Comparison of ENCODE assay signal across 10 cellular contexts in genomic region chr20:58390659-58391035, GRCh38. TPM values are rescaled to one million over a fixed set of nuclear protein-coding genes. Genes with fewer than 3 reads are reported as not detected.
A peak's percentile ranks its signal among the peaks of the same experiment; 100 is the strongest.
DNase-seq lines count a peak whose midpoint lies in the region; TF ChIP-seq lines count a peak whose summit lies in the region.
"Had no signal": no experiment of that assay in that cellular context is flagged by ENCODE, and none has a peak within 500 bp of the region (broad histone marks: within the 10 kb centered on the region; RNA-seq: fewer than 3 reads in every experiment).

No MANE protein-coding gene starts in this region.

- BruUV-seq in Calu3 (replicated peaks; lab: Mats Ljungman, UMichigan), result TSS peak; percentile 40

- H3K36me3 ChIP-seq in osteoblast (ENCODE audit: insufficient read depth, low read length) (peaks cover 16% of the 10 kb centered on the region), tibial artery (no peaks in the 10 kb centered on the region)
- H3K36me3 ChIP-seq: thoracic aorta had no signal

- H3K4me1 ChIP-seq in osteoblast (ENCODE audit: insufficient read depth, low read length) (peaks cover 13% of the 10 kb centered on the region), tibial artery (peaks cover 0 to 40% (median 23%) of the 10 kb centered on the region in 4 donors)

- H3K27me3 ChIP-seq in dorsolateral prefrontal cortex, result no peaks in the 10 kb centered on the region
- H3K27me3 ChIP-seq in osteoblast (ENCODE audit: insufficient read depth, low read length), result no peaks in the 10 kb centered on the region
- no peaks in the 10 kb centered on the region for H3K27me3 ChIP-seq in tibial artery

- H3K27ac Mint-ChIP-seq in Calu3 (ENCODE audit: unreplicated experiment), result peak overlapping the region; percentile 83

- H3K27ac ChIP-seq in dorsolateral prefrontal cortex, result no peak overlapping the region
- peak overlapping the region; percentile 2 for H3K27ac ChIP-seq in osteoblast (ENCODE audit: low read depth, low read length)
- no peak overlapping the region for H3K27ac ChIP-seq in tibial artery

- H3K4me3 Mint-ChIP-seq in Calu3 (ENCODE audit: low read depth, unreplicated experiment), result peak overlapping the region; percentile 80

- H3K27me3 Mint-ChIP-seq in Calu3 (ENCODE audit: unreplicated experiment), result no peaks in the 10 kb centered on the region

- no peaks in the 10 kb centered on the region for H3K9me3 ChIP-seq in osteoblast (ENCODE audit: low read depth, low read length)
- H3K9me3 ChIP-seq in tibial artery, result no peaks in the 10 kb centered on the region
- H3K9me3 ChIP-seq: thoracic aorta had no signal

- no peaks in the 10 kb centered on the region for H3K9me3 Mint-ChIP-seq in Calu3 (ENCODE audit: low read depth, unreplicated experiment)

- intact Hi-C loops in Calu3 (cut with micrococcal nuclease; ENCODE audit: unreplicated experiment) (no loop called here), dorsolateral prefrontal cortex (cut with DNase I) (loop anchor here in 1 of 2 donors (5.0 kb wide), 1 partner anchor 57 kb away; no protein-coding TSS in a partner anchor), tibial artery (cut with DNase I; ENCODE audit: low total_unique reads) (loop anchor here (10.0 kb wide), 1 partner anchor 254 kb away; no protein-coding TSS in a partner anchor)

- H3K4me3 ChIP-seq in LNCaP clone FGC (ENCODE audit: low read depth, low read length), result peak overlapping the region; percentile 88
- peak overlapping the region in 32 of 59 donors; percentile 60 to 99 (median 86) for H3K4me3 ChIP-seq in dorsolateral prefrontal cortex
- H3K4me3 ChIP-seq in osteoblast (ENCODE audit: insufficient read depth, low read length), result peak overlapping the region; percentile 79
- no peak overlapping the region for H3K4me3 ChIP-seq in tibial artery

- peaks cover 16% of the 10 kb centered on the region for H4K20me1 ChIP-seq in osteoblast (ENCODE audit: insufficient read depth, low read length)

- CTCF ChIA-PET in Calu3 (lab: Charles Lee), result interaction anchor here (0.7 kb wide), 3 partner anchors 40 to 1825 kb away, joined by 3 read pairs; no protein-coding TSS in a partner anchor

- H3K4me2 ChIP-seq in osteoblast (ENCODE audit: insufficient read depth, low read length), result peak overlapping the region; percentile 91

- DNase-seq in Calu3 (no peak), LNCaP clone FGC (ENCODE audit: low read depth) (no peak), dorsolateral prefrontal cortex (no peak), osteoblast (ENCODE audit: insufficient read length, low spot score, missing footprints) (no peak), tibial artery (no peak), cortex of kidney (lab: John Stamatoyannopoulos, UW) (no peak), mucosa of gallbladder (ENCODE audit: low spot score) (no peak)
- DNase-seq in stimulated activated CD4-positive, alpha-beta T cell treated with anti-CD3 and anti-CD28 coated beads, Interleukin-2, amount 100 ng/mL, for 48 hours, result no peak
- DNase-seq: NCI-H2171 treated with DMSO at 0.1 percent for 48 hours had no signal

- H2AFZ ChIP-seq in osteoblast (ENCODE audit: low read length), result no peak overlapping the region

- TF ChIP-seq CTCF in Calu3 (IDR thresholded peaks at IDR 0.05; ENCODE audit: unreplicated experiment) (no peak), LNCaP clone FGC (IDR thresholded peaks at IDR 0.05; ENCODE audit: control insufficient read depth, extremely low read depth, insufficient read depth) (no peak), dorsolateral prefrontal cortex (IDR thresholded peaks at IDR 0.05 in 54 of 56, conservative IDR thresholded peaks at IDR 0.05 in 2 of 56; ENCODE audit: low read depth in 1 of 56, partially characterized antibody in 56 of 56) (no peak), osteoblast (IDR thresholded peaks at IDR 0.05; ENCODE audit: extremely low read depth, low read depth, low read length) (no peak), tibial artery (IDR thresholded peaks at IDR 0.05) (no peak)

- peaks cover 64% of the 10 kb centered on the region for H3K79me2 ChIP-seq in osteoblast (ENCODE audit: insufficient read depth, low read length)

- peaks cover 35% of the 10 kb centered on the region for H3K36me3 Mint-ChIP-seq in Calu3 (ENCODE audit: insufficient read depth, unreplicated experiment)

- peaks cover 46% of the 10 kb centered on the region for H3K4me1 Mint-ChIP-seq in Calu3 (ENCODE audit: low read depth, unreplicated experiment)

RNA-seq across cellular contexts. Expression of gene VAPB, which starts 1.6 kb away (rescaled TPM):
- total RNA-seq in Calu3 (2022) (82.4 and 92.7 TPM in 2 replicates), dorsolateral prefrontal cortex (100 to 1,000 TPM in 45 of 120 experiments, 10 to 100 TPM in 75; 59.1 to 124 (median 96.7) TPM), osteoblast (12.4 and 14.5 TPM in 2 replicates), mucosa of gallbladder (63.0 TPM)

Comparison
In these comparisons a context has a peak if more than half of its experiments do, and no peak if none do; other contexts are left out.
1. H3K4me3 ChIP-seq: peak in LNCaP clone FGC (single experiment), dorsolateral prefrontal cortex (32 of 59) and osteoblast (single experiment); none in tibial artery (0 of 2).